In genomic region chr1:110312188-110313121, GRCh38 we compare ENCODE assay signal across 8 cellular contexts. TPM values are rescaled to one million over a fixed set of nuclear protein-coding genes. Genes with fewer than 3 reads are reported as not detected.
DNase-seq lines count a peak whose midpoint lies in the region; ATAC-seq and TF ChIP-seq lines count a peak whose summit lies in the region.

No MANE protein-coding gene starts in this region.

- H2AFZ ChIP-seq in mammary epithelial cell (ENCODE audit: low read depth, low read length): no peak overlapping the region

- peak; percentile 82 for DNase-seq in AG08396 (ENCODE audit: low spot score)
- DNase-seq in GM19240 (ENCODE audit: insufficient read length, low spot score): peak; percentile 52
- peak; percentile 50 for DNase-seq in NCI-H2107 (lab: John Stamatoyannopoulos, UW)
- DNase-seq in WTC11 (ENCODE audit: low spot score): peak; percentile 80
- DNase-seq in mammary epithelial cell: peak; percentile 49
- DNase-seq in immature natural killer cell: peak; percentile 54 to 66 (median 62)
- DNase-seq in stimulated activated CD4-positive, alpha-beta T cell treated with anti-CD3 and anti-CD28 coated beads, Interleukin-15, amount 100 ng/mL, for 1 hour (ENCODE audit: low read depth in 1 of 2, low spot score in 1 of 2): peak; percentile 49 to 59

- CTCF ChIA-PET in WTC11 (lab: Charles Lee): interaction anchor here (0.5 to 7.3 kb wide), 76 partner anchors 8 to 914 kb away, joined by 3 to 759 read pairs (median 5); partner anchors contain the start of genes KCNA2, KCNC4, RBM15 and SLC6A17
- CTCF ChIA-PET in mammary epithelial cell (lab: Charles Lee; ENCODE audit: low non-redundant PET): interaction anchor here (0.5 to 2.0 kb wide), 5 partner anchors 26 to 148 kb away, joined by 3 to 29 read pairs (median 7); partner anchors contain the start of gene RBM15

- H3K36me3 ChIP-seq in mammary epithelial cell (ENCODE audit: insufficient read depth, low read length): no peaks in the 10 kb centered on the region

- H4K20me1 ChIP-seq in mammary epithelial cell (ENCODE audit: insufficient read depth, low read length): no peaks in the 10 kb centered on the region

- no peak overlapping the region for H3K4me2 ChIP-seq in mammary epithelial cell (ENCODE audit: insufficient read depth, low read depth, low read length)

- H3K9me3 ChIP-seq in mammary epithelial cell (replicated peaks; ENCODE audit: insufficient read depth, low read length): no peaks in the 10 kb centered on the region

- H3K9ac ChIP-seq in mammary epithelial cell (ENCODE audit: insufficient read depth, low read length): no peak overlapping the region

- H3K4me3 ChIP-seq in mammary epithelial cell (replicated peaks in 1 of 3; ENCODE audit: insufficient read depth in 1 of 3, low read depth in 2 of 3, low read length in 3 of 3): no peak overlapping the region

- H3K4me1 Mint-ChIP-seq in WTC11: peaks cover 24% of the 10 kb centered on the region
- H3K4me1 Mint-ChIP-seq in immature natural killer cell: no peaks in the 10 kb centered on the region

- H3K79me2 ChIP-seq in mammary epithelial cell (ENCODE audit: insufficient read depth, low read length): no peaks in the 10 kb centered on the region

- peaks cover 20% of the 10 kb centered on the region for H3K4me1 ChIP-seq in mammary epithelial cell (ENCODE audit: insufficient read depth, low read length)

- 40% methylated on average over 14 of the region's 14 CpGs for WGBS in mammary epithelial cell (ENCODE audit: low coverage, missing lambda C conversion rate)

- H3K9me3 Mint-ChIP-seq in WTC11 (no peaks in the 10 kb centered on the region), immature natural killer cell (no peaks in the 10 kb centered on the region)

- no peak overlapping the region for H3K27ac ChIP-seq in mammary epithelial cell (ENCODE audit: insufficient read depth, low read depth, low read length)

- POLR2A ChIA-PET in WTC11 (lab: Charles Lee): interaction anchor here (1.3 to 1.5 kb wide), 5 partner anchors 26 to 105 kb away, joined by 3 to 14 read pairs (median 5); partner anchors contain the start of gene RBM15

- H3K4me3 Mint-ChIP-seq in WTC11 (peak overlapping the region; percentile 54), immature natural killer cell (no peak overlapping the region)

- intact Hi-C loops in mammary epithelial cell (cut with micrococcal nuclease): loop anchor here (1.0 to 2.0 kb wide), 4 partner anchors 105 to 182 kb away; no protein-coding TSS in a partner anchor

- ATAC-seq in WTC11 (peak; percentile 96), GM18868 (IDR thresholded peaks at IDR 0.05; ENCODE audit: unreplicated experiment) (no peak)

- H3K27me3 Mint-ChIP-seq in WTC11 (ENCODE audit: low read depth) (no peaks in the 10 kb centered on the region), immature natural killer cell (ENCODE audit: low read depth in 3 of 3) (peaks cover 0 to 3% (median 0%) of the 10 kb centered on the region in 3 donors)

- in situ Hi-C loops in mammary epithelial cell (cut with MboI; ENCODE audit: low sequenced_read_pairs in 2 of 2): loop anchor here (5.0 to 10.0 kb wide), 2 partner anchors 110 to 142 kb away; partner anchors contain the start of gene PROK1 (in 1 of the 2)

- H3K27me3 ChIP-seq in mammary epithelial cell (ENCODE audit: insufficient read depth, low read length): no peaks in the 10 kb centered on the region

- H3K27ac Mint-ChIP-seq in WTC11: no peak overlapping the region; the same call in 1 of the 2 replicates
- H3K27ac Mint-ChIP-seq in immature natural killer cell: peak overlapping the region in 1 of 6 donors; percentile 55

- no TSS peak for BruUV-seq in mammary epithelial cell (replicated peaks; lab: Mats Ljungman, UMichigan)

- dilution Hi-C loops in mammary epithelial cell (cut with HindIII; ENCODE audit: low sequenced_read_pairs): loop anchor here (5.0 kb wide), 1 partner anchor 105 kb away; no protein-coding TSS in a partner anchor

- H3K36me3 Mint-ChIP-seq in WTC11: no peaks in the 10 kb centered on the region
- peaks cover 0 to 6% (median 4%) of the 10 kb centered on the region in 3 donors for H3K36me3 Mint-ChIP-seq in immature natural killer cell

- TF ChIP-seq CTCF in WTC11 (IDR thresholded peaks at IDR 0.05): peak; percentile 77
- peak; percentile 97 to 99 for TF ChIP-seq CTCF in mammary epithelial cell (conservative IDR thresholded peaks at IDR 0.05 in 1 of 2, IDR thresholded peaks at IDR 0.05 in 1 of 2; ENCODE audit: extremely low read depth in 1 of 2, insufficient read depth in 1 of 2, low read depth in 1 of 2, low read length in 2 of 2)

TF ChIP-seq in WTC11, 78 proteins besides CTCF, POLR2A, EP300 and RAD21:
- TF ChIP-seq ZNF317 (CRISPR knock-in tag; IDR thresholded peaks at IDR 0.05; ENCODE audit: borderline replicate concordance, low read depth): no peak
- TF ChIP-seq, protein P1, sequence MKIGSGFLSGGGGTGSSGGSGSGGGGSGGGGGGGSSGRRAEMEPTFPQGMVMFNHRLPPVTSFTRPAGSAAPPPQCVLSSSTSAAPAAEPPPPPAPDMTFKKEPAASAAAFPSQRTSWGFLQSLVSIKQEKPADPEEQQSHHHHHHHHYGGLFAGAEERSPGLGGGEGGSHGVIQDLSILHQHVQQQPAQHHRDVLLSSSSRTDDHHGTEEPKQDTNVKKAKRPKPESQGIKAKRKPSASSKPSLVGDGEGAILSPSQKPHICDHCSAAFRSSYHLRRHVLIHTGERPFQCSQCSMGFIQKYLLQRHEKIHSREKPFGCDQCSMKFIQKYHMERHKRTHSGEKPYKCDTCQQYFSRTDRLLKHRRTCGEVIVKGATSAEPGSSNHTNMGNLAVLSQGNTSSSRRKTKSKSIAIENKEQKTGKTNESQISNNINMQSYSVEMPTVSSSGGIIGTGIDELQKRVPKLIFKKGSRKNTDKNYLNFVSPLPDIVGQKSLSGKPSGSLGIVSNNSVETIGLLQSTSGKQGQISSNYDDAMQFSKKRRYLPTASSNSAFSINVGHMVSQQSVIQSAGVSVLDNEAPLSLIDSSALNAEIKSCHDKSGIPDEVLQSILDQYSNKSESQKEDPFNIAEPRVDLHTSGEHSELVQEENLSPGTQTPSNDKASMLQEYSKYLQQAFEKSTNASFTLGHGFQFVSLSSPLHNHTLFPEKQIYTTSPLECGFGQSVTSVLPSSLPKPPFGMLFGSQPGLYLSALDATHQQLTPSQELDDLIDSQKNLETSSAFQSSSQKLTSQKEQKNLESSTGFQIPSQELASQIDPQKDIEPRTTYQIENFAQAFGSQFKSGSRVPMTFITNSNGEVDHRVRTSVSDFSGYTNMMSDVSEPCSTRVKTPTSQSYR (CRISPR knock-in tag; IDR thresholded peaks at IDR 0.05): 0 out of 2 replicates have a peak, but pooled peaks have one; percentile 21
- TF ChIP-seq FOXK1 (CRISPR knock-in tag; IDR thresholded peaks at IDR 0.05): 0 out of 2 replicates have a peak, but pooled peaks have one; percentile 27
- TF ChIP-seq MAX (CRISPR knock-in tag; IDR thresholded peaks at IDR 0.05): 0 out of 2 replicates have a peak, but pooled peaks have one; percentile 32
- TF ChIP-seq ZNF232 (CRISPR knock-in tag; IDR thresholded peaks at IDR 0.05): no peak
- 0 out of 2 replicates have a peak, but pooled peaks have one; percentile 66 for TF ChIP-seq TEAD1 (CRISPR knock-in tag; IDR thresholded peaks at IDR 0.05)
- no peak for TF ChIP-seq MXD4 (CRISPR knock-in tag; IDR thresholded peaks at IDR 0.05; ENCODE audit: borderline replicate concordance)
- TF ChIP-seq HMGA2 (CRISPR knock-in tag; IDR thresholded peaks at IDR 0.05): no peak
TF ChIP-seq in WTC11: peak in this region for 4.

RNA-seq across cellular contexts. Expression of gene RBM15, which starts 26.7 kb away (rescaled TPM):
- total RNA-seq in WTC11 (2021): 43.5 to 50.6 TPM (median 44.8 TPM) in 3 replicates
- total RNA-seq in mammary epithelial cell: 10 to 100 TPM; 26.3 to 47.0 TPM
- 16.5 TPM for polyA plus RNA-seq in mammary epithelial cell
- 76.2 TPM for polyA minus RNA-seq in mammary epithelial cell
- polyA plus RNA-seq in immature natural killer cell: 10 to 100 TPM in 1 of 3 donors, 1 to 10 TPM in 2; 5.7 to 14.4 (median 10.0) TPM
